In genomic region chr6:131627724-131628682, GRCh38 we compare ENCODE assay signal across 1 cellular context.
A peak's percentile ranks its signal among the peaks of the same experiment; 100 is the strongest.
TF ChIP-seq lines count a peak whose summit lies in the region.

A gene with protein sequence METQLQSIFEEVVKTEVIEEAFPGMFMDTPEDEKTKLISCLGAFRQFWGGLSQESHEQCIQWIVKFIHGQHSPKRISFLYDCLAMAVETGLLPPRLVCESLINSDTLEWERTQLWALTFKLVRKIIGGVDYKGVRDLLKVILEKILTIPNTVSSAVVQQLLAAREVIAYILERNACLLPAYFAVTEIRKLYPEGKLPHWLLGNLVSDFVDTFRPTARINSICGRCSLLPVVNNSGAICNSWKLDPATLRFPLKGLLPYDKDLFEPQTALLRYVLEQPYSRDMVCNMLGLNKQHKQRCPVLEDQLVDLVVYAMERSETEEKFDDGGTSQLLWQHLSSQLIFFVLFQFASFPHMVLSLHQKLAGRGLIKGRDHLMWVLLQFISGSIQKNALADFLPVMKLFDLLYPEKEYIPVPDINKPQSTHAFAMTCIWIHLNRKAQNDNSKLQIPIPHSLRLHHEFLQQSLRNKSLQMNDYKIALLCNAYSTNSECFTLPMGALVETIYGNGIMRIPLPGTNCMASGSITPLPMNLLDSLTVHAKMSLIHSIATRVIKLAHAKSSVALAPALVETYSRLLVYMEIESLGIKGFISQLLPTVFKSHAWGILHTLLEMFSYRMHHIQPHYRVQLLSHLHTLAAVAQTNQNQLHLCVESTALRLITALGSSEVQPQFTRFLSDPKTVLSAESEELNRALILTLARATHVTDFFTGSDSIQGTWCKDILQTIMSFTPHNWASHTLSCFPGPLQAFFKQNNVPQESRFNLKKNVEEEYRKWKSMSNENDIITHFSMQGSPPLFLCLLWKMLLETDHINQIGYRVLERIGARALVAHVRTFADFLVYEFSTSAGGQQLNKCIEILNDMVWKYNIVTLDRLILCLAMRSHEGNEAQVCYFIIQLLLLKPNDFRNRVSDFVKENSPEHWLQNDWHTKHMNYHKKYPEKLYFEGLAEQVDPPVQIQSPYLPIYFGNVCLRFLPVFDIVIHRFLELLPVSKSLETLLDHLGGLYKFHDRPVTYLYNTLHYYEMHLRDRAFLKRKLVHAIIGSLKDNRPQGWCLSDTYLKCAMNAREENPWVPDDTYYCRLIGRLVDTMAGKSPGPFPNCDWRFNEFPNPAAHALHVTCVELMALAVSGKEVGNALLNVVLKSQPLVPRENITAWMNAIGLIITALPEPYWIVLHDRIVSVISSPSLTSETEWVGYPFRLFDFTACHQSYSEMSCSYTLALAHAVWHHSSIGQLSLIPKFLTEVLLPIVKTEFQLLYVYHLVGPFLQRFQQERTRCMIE (N-terminal part only) (minus strand): TSS chr6:131628242. CDS start chr6:131628049, 193 bp downstream.

TF ChIP-seq in K562, 482 proteins besides CTCF, POLR2A, EP300 and RAD21 (continued from another document and continues in another):
- no peak for TF ChIP-seq MAFF (IDR thresholded peaks at IDR 0.05; ENCODE audit: low read length)
- TF ChIP-seq MED1 (CRISPR knock-in tag; IDR thresholded peaks at IDR 0.05; ENCODE audit: borderline replicate concordance): no peak
- no peak for TF ChIP-seq ZNF668 (CRISPR knock-in tag; IDR thresholded peaks at IDR 0.05)
- no peak for TF ChIP-seq ZNF140 (CRISPR knock-in tag; IDR thresholded peaks at IDR 0.05)
- TF ChIP-seq NR4A1 (CRISPR knock-in tag; IDR thresholded peaks at IDR 0.05): 0 out of 2 replicates have a peak, but pooled peaks have one; percentile 66
- TF ChIP-seq NR4A1 (tag; IDR thresholded peaks at IDR 0.05): peak; percentile 64; the same call in 1 of the 2 replicates
- TF ChIP-seq THAP7 (CRISPR knock-in tag; IDR thresholded peaks at IDR 0.05): peak; percentile 78; the same call in 1 of the 2 replicates
- TF ChIP-seq ZNF274 (IDR thresholded peaks at IDR 0.05; ENCODE audit: borderline replicate concordance, low read depth, low read length): no peak
- no peak; the same call in 1 of the 2 replicates for TF ChIP-seq ZNF197 (CRISPR knock-in tag; IDR thresholded peaks at IDR 0.05; ENCODE audit: low read depth)
- TF ChIP-seq XRCC4 (IDR thresholded peaks at IDR 0.05; ENCODE audit: extremely low read depth, insufficient read depth, insufficient read length): no peak
- TF ChIP-seq ZNF445 (CRISPR knock-in tag; IDR thresholded peaks at IDR 0.05; ENCODE audit: low read depth): no peak; the same call in 1 of the 2 replicates
- TF ChIP-seq, protein P1, sequence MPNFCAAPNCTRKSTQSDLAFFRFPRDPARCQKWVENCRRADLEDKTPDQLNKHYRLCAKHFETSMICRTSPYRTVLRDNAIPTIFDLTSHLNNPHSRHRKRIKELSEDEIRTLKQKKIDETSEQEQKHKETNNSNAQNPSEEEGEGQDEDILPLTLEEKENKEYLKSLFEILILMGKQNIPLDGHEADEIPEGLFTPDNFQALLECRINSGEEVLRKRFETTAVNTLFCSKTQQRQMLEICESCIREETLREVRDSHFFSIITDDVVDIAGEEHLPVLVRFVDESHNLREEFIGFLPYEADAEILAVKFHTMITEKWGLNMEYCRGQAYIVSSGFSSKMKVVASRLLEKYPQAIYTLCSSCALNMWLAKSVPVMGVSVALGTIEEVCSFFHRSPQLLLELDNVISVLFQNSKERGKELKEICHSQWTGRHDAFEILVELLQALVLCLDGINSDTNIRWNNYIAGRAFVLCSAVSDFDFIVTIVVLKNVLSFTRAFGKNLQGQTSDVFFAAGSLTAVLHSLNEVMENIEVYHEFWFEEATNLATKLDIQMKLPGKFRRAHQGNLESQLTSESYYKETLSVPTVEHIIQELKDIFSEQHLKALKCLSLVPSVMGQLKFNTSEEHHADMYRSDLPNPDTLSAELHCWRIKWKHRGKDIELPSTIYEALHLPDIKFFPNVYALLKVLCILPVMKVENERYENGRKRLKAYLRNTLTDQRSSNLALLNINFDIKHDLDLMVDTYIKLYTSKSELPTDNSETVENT (CRISPR knock-in tag; IDR thresholded peaks at IDR 0.05): peak; percentile 65; the same call in 1 of the 2 replicates
- TF ChIP-seq CBFA2T2 (conservative IDR thresholded peaks at IDR 0.05): 0 out of 2 replicates have a peak, but pooled peaks have one; percentile 6
- no peak for TF ChIP-seq RBM34 (IDR thresholded peaks at IDR 0.05; ENCODE audit: borderline replicate concordance, insufficient read depth, low read length)
- no peak for TF ChIP-seq TFE3 (CRISPR knock-in tag; IDR thresholded peaks at IDR 0.05)
- TF ChIP-seq GTF2A2 (tag; IDR thresholded peaks at IDR 0.05): no peak
- TF ChIP-seq MGA (IDR thresholded peaks at IDR 0.05): no peak
- peak; percentile 87 for TF ChIP-seq SMAD4 (CRISPR knock-in tag; conservative IDR thresholded peaks at IDR 0.05)
- TF ChIP-seq CBX2 (IDR thresholded peaks at IDR 0.05; ENCODE audit: insufficient read depth, low read length, poor library complexity, severe bottlenecking): no peak
- peak; percentile 71; the same call in 1 of the 2 replicates for TF ChIP-seq NFRKB (IDR thresholded peaks at IDR 0.05; ENCODE audit: low read depth)
- no peak for TF ChIP-seq HINFP (tag; conservative IDR thresholded peaks at IDR 0.05; ENCODE audit: low read depth)
- peak; percentile 79 for TF ChIP-seq TAF7 (tag; IDR thresholded peaks at IDR 0.05)
- peak; percentile 100 for TF ChIP-seq KAT7 (CRISPR knock-in tag; IDR thresholded peaks at IDR 0.05; ENCODE audit: borderline replicate concordance)
- TF ChIP-seq, protein P2, sequence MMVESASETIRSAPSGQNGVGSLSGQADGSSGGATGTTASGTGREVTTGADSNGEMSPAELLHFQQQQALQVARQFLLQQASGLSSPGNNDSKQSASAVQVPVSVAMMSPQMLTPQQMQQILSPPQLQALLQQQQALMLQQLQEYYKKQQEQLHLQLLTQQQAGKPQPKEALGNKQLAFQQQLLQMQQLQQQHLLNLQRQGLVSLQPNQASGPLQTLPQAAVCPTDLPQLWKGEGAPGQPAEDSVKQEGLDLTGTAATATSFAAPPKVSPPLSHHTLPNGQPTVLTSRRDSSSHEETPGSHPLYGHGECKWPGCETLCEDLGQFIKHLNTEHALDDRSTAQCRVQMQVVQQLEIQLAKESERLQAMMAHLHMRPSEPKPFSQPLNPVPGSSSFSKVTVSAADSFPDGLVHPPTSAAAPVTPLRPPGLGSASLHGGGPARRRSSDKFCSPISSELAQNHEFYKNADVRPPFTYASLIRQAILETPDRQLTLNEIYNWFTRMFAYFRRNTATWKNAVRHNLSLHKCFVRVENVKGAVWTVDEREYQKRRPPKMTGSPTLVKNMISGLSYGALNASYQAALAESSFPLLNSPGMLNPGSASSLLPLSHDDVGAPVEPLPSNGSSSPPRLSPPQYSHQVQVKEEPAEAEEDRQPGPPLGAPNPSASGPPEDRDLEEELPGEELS (CRISPR knock-in tag; IDR thresholded peaks at IDR 0.05; ENCODE audit: borderline replicate concordance): peak; percentile 92; the same call in 1 of the 2 replicates
- no peak for TF ChIP-seq NCOA2 (IDR thresholded peaks at IDR 0.05; ENCODE audit: partially characterized antibody in 2 of 2)
- TF ChIP-seq NR2C1 (IDR thresholded peaks at IDR 0.05): peak; percentile 57; the same call in 1 of the 2 replicates
- peak; percentile 76 for TF ChIP-seq NR2C1 (tag; IDR thresholded peaks at IDR 0.05)
- peak in 1 of 2 experiments; percentile 92; a peak in 2 of 3 replicates for TF ChIP-seq CBX3 (IDR thresholded peaks at IDR 0.05; ENCODE audit: borderline replicate concordance in 1 of 2, low read length in 2 of 2)
- TF ChIP-seq POLR2AphosphoS5 (IDR thresholded peaks at IDR 0.05; ENCODE audit: control insufficient read depth, insufficient read depth, low read depth, low read length): peak; percentile 88
